In genomic region chr17:76529224-76529642, GRCh38 we compare ENCODE assay signal across 9 cellular contexts. TPM values are rescaled to one million over a fixed set of nuclear protein-coding genes. Genes with fewer than 3 reads are reported as not detected.
DNase-seq lines count a peak whose midpoint lies in the region; TF ChIP-seq lines count a peak whose summit lies in the region.
"Had no signal": no experiment of that assay in that cellular context is flagged by ENCODE, and none has a peak within 500 bp of the region (broad histone marks: within the 10 kb centered on the region; RNA-seq: fewer than 3 reads in every experiment).

No MANE protein-coding gene starts in this region.

- CTCF ChIA-PET in BJ (lab: Yijun Ruan, JAX) = interaction anchor here (0.8 to 4.2 kb wide), 14 partner anchors 9 to 188 kb away, joined by 3 to 24 read pairs (median 4); partner anchors contain the start of genes MXRA7 and ST6GALNAC2

- H2AFZ ChIP-seq in osteoblast (ENCODE audit: low read length) = peak overlapping the region; percentile 62

- H3K9me3 ChIP-seq in Peyer's patch (no peaks in the 10 kb centered on the region), osteoblast (ENCODE audit: low read depth, low read length) (no peaks in the 10 kb centered on the region)

- TF ChIP-seq POLR2A in Peyer's patch (IDR thresholded peaks at IDR 0.05) = no peak

- H3K79me2 ChIP-seq in osteoblast (ENCODE audit: insufficient read depth, low read length) = no peaks in the 10 kb centered on the region

- DNase-seq in BJ (ENCODE audit: low read depth) = peak; percentile 86
- DNase-seq in Peyer's patch = peak in 1 of 3 donors; percentile 81
- DNase-seq in fibroblast of mammary gland (ENCODE audit: low read depth) = peak; percentile 98
- DNase-seq in osteoblast (ENCODE audit: insufficient read length, low spot score, missing footprints) = peak; percentile 97
- no peak for DNase-seq in activated T-cell treated with anti-CD3 and anti-CD28 coated beads for 4 hours
- DNase-seq in stimulated activated CD4-positive, alpha-beta T cell treated with anti-CD3 and anti-CD28 coated beads, Interleukin-4, amount 100 ng/mL, for 4 hours = no peak
- no peak for DNase-seq in H7
- DNase-seq in NCI-H1105 treated with DMSO at 0.1 percent for 48 hours (lab: John Stamatoyannopoulos, UW) = no peak

- no peaks in the 10 kb centered on the region for H3K36me3 ChIP-seq in BJ (ENCODE audit: control insufficient read depth, insufficient read depth, low read length)
- no peaks in the 10 kb centered on the region for H3K36me3 ChIP-seq in Peyer's patch
- H3K36me3 ChIP-seq in osteoblast (ENCODE audit: insufficient read depth, low read length) = no peaks in the 10 kb centered on the region
- no peaks in the 10 kb centered on the region for H3K36me3 ChIP-seq in H7 (replicated peaks; ENCODE audit: control insufficient read depth, insufficient read depth, low read length)

- H3K4me3 ChIP-seq in BJ (ENCODE audit: low read depth, low read length) (no peak overlapping the region), Peyer's patch (peak overlapping the region in 1 of 4 donors; percentile 43), fibroblast of mammary gland (ENCODE audit: control insufficient read depth, low read depth, low read length) (no peak overlapping the region), osteoblast (ENCODE audit: insufficient read depth, low read length) (peak overlapping the region; percentile 42), H7 (ENCODE audit: insufficient read depth, low read depth, low read length) (no peak overlapping the region)

- H3K4me1 ChIP-seq in Peyer's patch (peaks cover 4 to 55% (median 25%) of the 10 kb centered on the region in 4 donors), osteoblast (ENCODE audit: insufficient read depth, low read length) (peaks cover 55% of the 10 kb centered on the region)

- H3K27ac ChIP-seq in Peyer's patch (peak overlapping the region; percentile 82 to 99 (median 89)), osteoblast (ENCODE audit: low read depth, low read length) (peak overlapping the region; percentile 98)

- no peak for TF ChIP-seq CTCF in BJ (IDR thresholded peaks at IDR 0.05; ENCODE audit: insufficient read depth, low read depth, low read length)
- TF ChIP-seq CTCF in Peyer's patch (IDR thresholded peaks at IDR 0.05) = no peak
- peak; percentile 3 for TF ChIP-seq CTCF in fibroblast of mammary gland (conservative IDR thresholded peaks at IDR 0.05; ENCODE audit: control insufficient read depth, insufficient read depth, low read depth, low read length)
- TF ChIP-seq CTCF in osteoblast (IDR thresholded peaks at IDR 0.05; ENCODE audit: extremely low read depth, low read depth, low read length) = no peak

- peak overlapping the region; percentile 65 for H3K4me2 ChIP-seq in osteoblast (ENCODE audit: insufficient read depth, low read length)

- POLR2A ChIA-PET in BJ (lab: Charles Lee) = interaction anchor here (0.7 to 0.8 kb wide), 2 partner anchors 136 to 675 kb away, joined by 3 to 13 read pairs; no protein-coding TSS in a partner anchor

- H3K27me3 ChIP-seq in BJ (ENCODE audit: control insufficient read depth, insufficient read depth, low read length) (no peaks in the 10 kb centered on the region), Peyer's patch (no peaks in the 10 kb centered on the region), osteoblast (ENCODE audit: insufficient read depth, low read length) (no peaks in the 10 kb centered on the region), H7 (ENCODE audit: control insufficient read depth, insufficient read depth, low read length) (no peaks in the 10 kb centered on the region)

- H4K20me1 ChIP-seq in osteoblast (ENCODE audit: insufficient read depth, low read length) = no peaks in the 10 kb centered on the region

RNA-seq across cellular contexts. Expression of gene CYGB, which starts 8.3 kb away (rescaled TPM):
- 1.1 and 1.4 TPM in 2 replicates for polyA plus RNA-seq in BJ (2011; rRNA removed)
- 0.10 and 0.95 TPM in 2 replicates for polyA minus RNA-seq in BJ (2011; rRNA and poly(A)+ RNA removed)
- 10 to 100 TPM in 3 of 4 donors, 1 to 10 TPM in 1; 5.8 to 81.7 (median 11.1) TPM for total RNA-seq in Peyer's patch
- 39.1 and 74.0 TPM in 2 replicates for total RNA-seq in osteoblast
- 1.4 and 3.5 TPM in 2 replicates for total RNA-seq in H7 (2014; rRNA removed; shearing (Covaris generic))

RNA-seq across cellular contexts. Expression of gene PRCD, which starts 10.6 kb away (rescaled TPM):
- 0.21 TPM in 1 of 2 replicates, not detected in the other for polyA plus RNA-seq in BJ (2011; rRNA removed)
- polyA minus RNA-seq in BJ (2011; rRNA and poly(A)+ RNA removed) = not detected in 2 replicates
- total RNA-seq in Peyer's patch (10 to 100 TPM in 1 of 4 donors, 1 to 10 TPM in 1, not detected in 2; 1.2 to 10.7 TPM), osteoblast (4.0 and 5.3 TPM in 2 replicates)
- 0.70 and 0.83 TPM in 2 replicates for total RNA-seq in H7 (2014; rRNA removed; shearing (Covaris generic))
- total RNA-seq: NCI-H460 had no signal

RNA-seq across cellular contexts. Expression of gene RHBDF2, which starts 28.0 kb away (rescaled TPM):
- 6.4 and 8.9 TPM in 2 replicates for polyA plus RNA-seq in BJ (2011; rRNA removed)
- polyA minus RNA-seq in BJ (2011; rRNA and poly(A)+ RNA removed) = 4.9 and 6.2 TPM in 2 replicates
- total RNA-seq in Peyer's patch = 100 to 1,000 TPM in 1 of 4 donors, 10 to 100 TPM in 2, 1 to 10 TPM in 1; 8.8 to 225 (median 33.0) TPM
- 7.1 and 8.3 TPM in 2 replicates for total RNA-seq in osteoblast
- 23.0 and 34.3 TPM in 2 replicates for total RNA-seq in H7 (2014; rRNA removed; shearing (Covaris generic))

RNA-seq across cellular contexts. Expression of gene ST6GALNAC2, which starts 56.4 kb away (rescaled TPM):
- polyA plus RNA-seq in BJ (2011; rRNA removed) = 0.72 and 0.89 TPM in 2 replicates
- polyA minus RNA-seq in BJ (2011; rRNA and poly(A)+ RNA removed) = 0.31 and 0.47 TPM in 2 replicates
- 1 to 10 TPM in 1 of 4 donors, under 1 TPM in 1, not detected in 2; 0.94 to 2.5 TPM for total RNA-seq in Peyer's patch
- total RNA-seq in osteoblast = 0.36 and 0.59 TPM in 2 replicates
- 1.7 and 2.4 TPM in 2 replicates for total RNA-seq in H7 (2014; rRNA removed; shearing (Covaris generic))

Comparison
In these comparisons a context has a peak if more than half of its experiments do, and no peak if none do; other contexts are left out.
1. DNase-seq: peak in BJ (single experiment), fibroblast of mammary gland (single experiment) and osteoblast (single experiment); none in activated T-cell treated with anti-CD3 and anti-CD28 coated beads for 4 hours (single experiment), stimulated activated CD4-positive, alpha-beta T cell treated with anti-CD3 and anti-CD28 coated beads, Interleukin-4, amount 100 ng/mL, for 4 hours (0 of 2), H7 (single experiment) and NCI-H1105 treated with DMSO at 0.1 percent for 48 hours (single experiment).